ENCODE assay signal across 8 cellular contexts in the genomic region with DNA sequence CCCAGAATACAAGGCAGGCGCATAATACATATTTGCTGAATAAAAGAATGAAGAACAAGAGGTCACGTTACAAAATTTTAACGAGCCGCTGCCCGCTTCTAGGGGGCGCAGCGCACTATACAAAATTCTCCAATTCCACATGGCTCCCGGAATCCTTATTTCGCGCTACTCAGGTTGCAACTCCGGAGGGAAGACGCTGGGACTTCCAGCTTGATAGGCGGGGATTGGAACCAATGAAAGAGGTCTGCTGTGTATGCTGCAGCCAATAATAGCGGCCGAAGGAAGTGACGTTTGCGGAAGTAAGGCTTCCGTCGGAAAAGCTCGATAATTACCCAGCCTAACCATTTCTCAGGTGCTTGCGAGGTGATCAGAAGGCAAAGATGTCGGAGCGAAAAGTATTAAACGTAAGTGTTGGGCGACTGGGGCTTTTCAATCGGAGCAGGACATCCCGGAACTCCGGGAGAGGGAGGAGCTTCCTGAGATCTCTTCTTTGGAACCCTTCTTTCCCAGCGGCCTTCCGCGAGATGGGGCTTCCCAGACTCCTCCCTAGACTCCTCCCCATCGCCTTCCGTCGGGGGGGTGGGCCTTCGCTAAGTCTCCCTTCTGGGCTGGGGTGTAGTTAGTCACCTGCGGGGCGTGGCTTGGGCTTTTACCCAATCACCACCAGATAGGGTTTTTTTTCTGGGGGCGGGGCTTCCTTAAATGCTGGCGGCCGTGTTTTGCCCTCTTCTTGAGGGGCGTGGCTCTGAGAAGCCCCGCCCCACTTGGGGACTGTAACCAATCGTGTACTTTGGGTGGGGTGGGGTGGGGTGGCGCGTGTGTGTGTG. TPM values are rescaled to one million over a fixed set of nuclear protein-coding genes. Genes with fewer than 3 reads are reported as not detected.
A peak's percentile ranks its signal among the peaks of the same experiment; 100 is the strongest.
DNase-seq lines count a peak whose midpoint lies in the region; ATAC-seq and TF ChIP-seq lines count a peak whose summit lies in the region.

A gene (plus strand): TSS at position 314 of the 827 bp plus-strand sequence. CDS start 67 bp downstream, at position 381.

- in situ Hi-C loops in GM18951 (cut with MboI; ENCODE audit: low sequenced_read_pairs, unreplicated experiment): no loop called here

- CTCF ChIA-PET in WTC11 (lab: Charles Lee): interaction anchor here (0.6 to 1.3 kb wide), 21 partner anchors 9 to 430 kb away, joined by 3 to 23 read pairs (median 3); a partner anchor contains a TSS

- peak; percentile 99 for DNase-seq in AG09319 (ENCODE audit: extremely low read depth, low read depth)
- DNase-seq in NCI-H226: peak; percentile 95
- peak; percentile 99 for DNase-seq in WTC11 (ENCODE audit: low spot score)
- DNase-seq in cardiac fibroblast (ENCODE audit: low read depth in 2 of 2): peak; percentile 100
- DNase-seq in immature natural killer cell: peak; percentile 98 to 99 (median 99)
- peak; percentile 100 for DNase-seq in smooth muscle cell of the brain vasculature (ENCODE audit: low read depth, low spot score)

- H3K4me3 ChIP-seq in cardiac fibroblast (replicated peaks in 1 of 2; ENCODE audit: low read depth in 2 of 2, low read length in 2 of 2): peak within 1 kb of the TSS; percentile 70 to 84

- TF ChIP-seq CTCF in AG09319 (IDR thresholded peaks at IDR 0.05; ENCODE audit: low read depth, low read length) (peak; percentile 57), WTC11 (IDR thresholded peaks at IDR 0.05) (no peak; the same call in 1 of the 2 replicates), cardiac fibroblast (IDR thresholded peaks at IDR 0.05; ENCODE audit: low read depth, low read length) (peak; percentile 48)

- 0 out of 2 replicates have a peak, but pooled peaks cover 3% of the 10 kb centered on the region for H3K4me1 Mint-ChIP-seq in WTC11
- H3K4me1 Mint-ChIP-seq in immature natural killer cell: peaks cover 15 to 25% of the 10 kb centered on the region in 2 donors

- POLR2A ChIA-PET in WTC11 (lab: Charles Lee): interaction anchor here (0.5 to 1.1 kb wide), 2 partner anchors 96 to 161 kb away, joined by 4 to 10 read pairs; a partner anchor contains a TSS

- H3K4me3 Mint-ChIP-seq in WTC11: peak within 1 kb of the TSS; percentile 94
- H3K4me3 Mint-ChIP-seq in immature natural killer cell: peak within 1 kb of the TSS; percentile 97 to 99 (median 97)

- peak; percentile 66 for TF ChIP-seq POLR2A in GM18951 (IDR thresholded peaks at IDR 0.05; ENCODE audit: extremely low read depth, insufficient read depth, insufficient read length)

- peak within 1 kb of the TSS; percentile 100 for H3K27ac Mint-ChIP-seq in WTC11
- H3K27ac Mint-ChIP-seq in immature natural killer cell: peak within 1 kb of the TSS; percentile 99 to 100 (median 100)

- H3K36me3 Mint-ChIP-seq in WTC11 (peaks cover 30% of the 10 kb centered on the region), immature natural killer cell (peaks cover 12 to 30% (median 19%) of the 10 kb centered on the region in 3 donors)

- H3K27me3 Mint-ChIP-seq in WTC11 (ENCODE audit: low read depth) (peaks cover 11% of the 10 kb centered on the region), immature natural killer cell (ENCODE audit: low read depth in 3 of 3) (peaks cover 12 to 18% (median 13%) of the 10 kb centered on the region in 3 donors)

- H3K9me3 Mint-ChIP-seq in WTC11 (peaks cover 6% of the 10 kb centered on the region), immature natural killer cell (peaks cover 0 to 6% (median 3%) of the 10 kb centered on the region in 6 donors)

- ATAC-seq in HG03196 (IDR thresholded peaks at IDR 0.05; ENCODE audit: unreplicated experiment): peak; percentile 84
- ATAC-seq in WTC11: peak; percentile 98

TF ChIP-seq in WTC11, 78 proteins besides CTCF, POLR2A, EP300 and RAD21 (continues in another document):
- TF ChIP-seq, protein P1, sequence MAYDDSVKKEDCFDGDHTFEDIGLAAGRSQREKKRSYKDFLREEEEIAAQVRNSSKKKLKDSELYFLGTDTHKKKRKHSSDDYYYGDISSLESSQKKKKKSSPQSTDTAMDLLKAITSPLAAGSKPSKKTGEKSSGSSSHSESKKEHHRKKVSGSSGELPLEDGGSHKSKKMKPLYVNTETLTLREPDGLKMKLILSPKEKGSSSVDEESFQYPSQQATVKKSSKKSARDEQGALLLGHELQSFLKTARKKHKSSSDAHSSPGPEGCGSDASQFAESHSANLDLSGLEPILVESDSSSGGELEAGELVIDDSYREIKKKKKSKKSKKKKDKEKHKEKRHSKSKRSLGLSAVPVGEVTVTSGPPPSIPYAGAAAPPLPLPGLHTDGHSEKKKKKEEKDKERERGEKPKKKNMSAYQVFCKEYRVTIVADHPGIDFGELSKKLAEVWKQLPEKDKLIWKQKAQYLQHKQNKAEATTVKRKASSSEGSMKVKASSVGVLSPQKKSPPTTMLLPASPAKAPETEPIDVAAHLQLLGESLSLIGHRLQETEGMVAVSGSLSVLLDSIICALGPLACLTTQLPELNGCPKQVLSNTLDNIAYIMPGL (CRISPR knock-in tag; IDR thresholded peaks at IDR 0.05): no peak
- TF ChIP-seq, protein P2, sequence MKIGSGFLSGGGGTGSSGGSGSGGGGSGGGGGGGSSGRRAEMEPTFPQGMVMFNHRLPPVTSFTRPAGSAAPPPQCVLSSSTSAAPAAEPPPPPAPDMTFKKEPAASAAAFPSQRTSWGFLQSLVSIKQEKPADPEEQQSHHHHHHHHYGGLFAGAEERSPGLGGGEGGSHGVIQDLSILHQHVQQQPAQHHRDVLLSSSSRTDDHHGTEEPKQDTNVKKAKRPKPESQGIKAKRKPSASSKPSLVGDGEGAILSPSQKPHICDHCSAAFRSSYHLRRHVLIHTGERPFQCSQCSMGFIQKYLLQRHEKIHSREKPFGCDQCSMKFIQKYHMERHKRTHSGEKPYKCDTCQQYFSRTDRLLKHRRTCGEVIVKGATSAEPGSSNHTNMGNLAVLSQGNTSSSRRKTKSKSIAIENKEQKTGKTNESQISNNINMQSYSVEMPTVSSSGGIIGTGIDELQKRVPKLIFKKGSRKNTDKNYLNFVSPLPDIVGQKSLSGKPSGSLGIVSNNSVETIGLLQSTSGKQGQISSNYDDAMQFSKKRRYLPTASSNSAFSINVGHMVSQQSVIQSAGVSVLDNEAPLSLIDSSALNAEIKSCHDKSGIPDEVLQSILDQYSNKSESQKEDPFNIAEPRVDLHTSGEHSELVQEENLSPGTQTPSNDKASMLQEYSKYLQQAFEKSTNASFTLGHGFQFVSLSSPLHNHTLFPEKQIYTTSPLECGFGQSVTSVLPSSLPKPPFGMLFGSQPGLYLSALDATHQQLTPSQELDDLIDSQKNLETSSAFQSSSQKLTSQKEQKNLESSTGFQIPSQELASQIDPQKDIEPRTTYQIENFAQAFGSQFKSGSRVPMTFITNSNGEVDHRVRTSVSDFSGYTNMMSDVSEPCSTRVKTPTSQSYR (CRISPR knock-in tag; IDR thresholded peaks at IDR 0.05): no peak
- TF ChIP-seq, protein P3, sequence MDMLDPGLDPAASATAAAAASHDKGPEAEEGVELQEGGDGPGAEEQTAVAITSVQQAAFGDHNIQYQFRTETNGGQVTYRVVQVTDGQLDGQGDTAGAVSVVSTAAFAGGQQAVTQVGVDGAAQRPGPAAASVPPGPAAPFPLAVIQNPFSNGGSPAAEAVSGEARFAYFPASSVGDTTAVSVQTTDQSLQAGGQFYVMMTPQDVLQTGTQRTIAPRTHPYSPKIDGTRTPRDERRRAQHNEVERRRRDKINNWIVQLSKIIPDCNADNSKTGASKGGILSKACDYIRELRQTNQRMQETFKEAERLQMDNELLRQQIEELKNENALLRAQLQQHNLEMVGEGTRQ (CRISPR knock-in tag; IDR thresholded peaks at IDR 0.05): no peak
- TF ChIP-seq GRHL2 (CRISPR knock-in tag; IDR thresholded peaks at IDR 0.05; ENCODE audit: insufficient replicate concordance, severe bottlenecking): no peak
- TF ChIP-seq, protein P4, sequence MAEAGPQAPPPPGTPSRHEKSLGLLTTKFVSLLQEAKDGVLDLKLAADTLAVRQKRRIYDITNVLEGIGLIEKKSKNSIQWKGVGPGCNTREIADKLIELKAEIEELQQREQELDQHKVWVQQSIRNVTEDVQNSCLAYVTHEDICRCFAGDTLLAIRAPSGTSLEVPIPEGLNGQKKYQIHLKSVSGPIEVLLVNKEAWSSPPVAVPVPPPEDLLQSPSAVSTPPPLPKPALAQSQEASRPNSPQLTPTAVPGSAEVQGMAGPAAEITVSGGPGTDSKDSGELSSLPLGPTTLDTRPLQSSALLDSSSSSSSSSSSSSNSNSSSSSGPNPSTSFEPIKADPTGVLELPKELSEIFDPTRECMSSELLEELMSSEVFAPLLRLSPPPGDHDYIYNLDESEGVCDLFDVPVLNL (CRISPR knock-in tag; IDR thresholded peaks at IDR 0.05; ENCODE audit: borderline replicate concordance, low read depth): no peak
- TF ChIP-seq, protein P5, sequence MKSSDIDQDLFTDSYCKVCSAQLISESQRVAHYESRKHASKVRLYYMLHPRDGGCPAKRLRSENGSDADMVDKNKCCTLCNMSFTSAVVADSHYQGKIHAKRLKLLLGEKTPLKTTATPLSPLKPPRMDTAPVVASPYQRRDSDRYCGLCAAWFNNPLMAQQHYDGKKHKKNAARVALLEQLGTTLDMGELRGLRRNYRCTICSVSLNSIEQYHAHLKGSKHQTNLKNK (CRISPR knock-in tag; IDR thresholded peaks at IDR 0.05): no peak
- TF ChIP-seq TCF7 (CRISPR knock-in tag; IDR thresholded peaks at IDR 0.05; ENCODE audit: low read depth): no peak

RNA-seq across cellular contexts. Expression of the gene that starts here (rescaled TPM):
- total RNA-seq in WTC11 (2021): 24.3 to 26.5 TPM (median 25.2 TPM) in 3 replicates
- 10 to 100 TPM; 13.8 to 42.4 (median 16.9) TPM for polyA plus RNA-seq in immature natural killer cell

Comparison
In these comparisons a context has a peak if more than half of its experiments do, and no peak if none do; other contexts are left out.
1. Peak in every context shown above with its lines: DNase-seq, ATAC-seq and H3K4me3 ChIP-seq.